In the genomic region with DNA sequence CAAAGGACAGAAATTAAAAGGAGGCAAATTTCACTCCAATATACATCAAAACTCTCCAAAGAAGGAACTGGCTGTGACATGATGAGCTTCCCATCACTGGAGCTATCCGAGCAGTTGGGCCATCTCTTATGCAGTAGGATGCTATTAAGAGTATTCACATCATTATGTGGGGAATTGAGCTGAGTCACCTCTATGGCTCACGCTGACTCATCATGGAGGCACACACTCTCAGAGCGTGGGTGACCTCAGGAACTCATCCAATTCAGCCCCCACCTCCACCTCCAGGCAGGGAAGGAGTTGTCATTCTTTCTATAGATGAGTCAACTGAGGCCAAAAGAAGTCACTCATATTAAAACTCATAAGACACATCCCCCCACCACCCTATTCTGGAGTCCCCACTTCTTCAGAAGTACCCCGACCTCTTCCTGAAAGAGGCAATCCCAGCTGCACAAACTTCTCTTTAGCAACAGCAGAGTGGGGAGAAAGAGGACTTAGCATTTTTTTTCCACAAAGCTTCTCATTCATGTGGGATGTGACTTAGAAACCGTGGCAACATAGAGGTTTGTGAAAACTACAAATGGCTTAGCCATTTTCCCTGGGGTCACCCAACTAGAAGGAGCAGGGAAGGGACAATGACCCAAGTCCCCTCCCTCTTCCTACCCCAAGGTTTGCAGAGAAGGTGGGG, we compare ENCODE assay signal across 8 cellular contexts. TPM values are rescaled to one million over a fixed set of nuclear protein-coding genes. Genes with fewer than 3 reads are reported as not detected.
A peak's percentile ranks its signal among the peaks of the same experiment; 100 is the strongest.
DNase-seq lines count a peak whose midpoint lies in the region; ATAC-seq, FAIRE-seq and TF ChIP-seq lines count a peak whose summit lies in the region.

No MANE protein-coding gene starts in this region.

- intact Hi-C loops in activated CD4-positive, alpha-beta T cell treated with anti-CD3 and anti-CD28 coated beads, Interleukin-2, amount 10 ng/mL, durations not matched to agents 24 days and 14 days (cut with micrococcal nuclease): loop anchor here (1.0 kb wide), 3 partner anchors 35 to 1009 kb away; no protein-coding TSS in a partner anchor
- intact Hi-C loops in head of caudate nucleus (cut with DNase I) (no loop called here), Right ventricle myocardium superior (cut with DNase I) (no loop called here)

- H3K9me3 Mint-ChIP-seq in activated CD4-positive, alpha-beta T cell treated with anti-CD3 and anti-CD28 coated beads, Interleukin-2, amount 10 ng/mL, durations not matched to agents 24 days and 14 days: peaks cover 3% of the 10 kb centered on the region

- ATAC-seq in HG02759 (IDR thresholded peaks at IDR 0.05; ENCODE audit: unreplicated experiment) (peak; percentile 59), Right ventricle myocardium superior (ENCODE audit: poor library complexity) (no peak)

- peak; percentile 99 for DNase-seq in EL
- DNase-seq in activated CD4-positive, alpha-beta T cell treated with anti-CD3 and anti-CD28 coated beads, Interleukin-2, amount 10 ng/mL, durations not matched to agents 24 days and 14 days: peak; percentile 69
- peak; percentile 52 to 94 (median 80) for DNase-seq in head of caudate nucleus
- DNase-seq in stimulated activated CD8-positive, alpha-beta memory T cell treated with anti-CD3 and anti-CD28 coated beads, Interleukin-7, amount 100 ng/mL, for 48 hours (ENCODE audit: extremely low read depth in 1 of 2, low read depth in 1 of 2): peak; percentile 29 to 78
- DNase-seq in D721Med (ENCODE audit: insufficient read length, low spot score): no peak
- DNase-seq in Right ventricle myocardium superior: no peak
- no peak for DNase-seq in D341Med (ENCODE audit: low spot score)

- H3K4me1 Mint-ChIP-seq in activated CD4-positive, alpha-beta T cell treated with anti-CD3 and anti-CD28 coated beads, Interleukin-2, amount 10 ng/mL, durations not matched to agents 24 days and 14 days: peaks cover 25% of the 10 kb centered on the region

- peak overlapping the region; percentile 79 for H3K27ac Mint-ChIP-seq in activated CD4-positive, alpha-beta T cell treated with anti-CD3 and anti-CD28 coated beads, Interleukin-2, amount 10 ng/mL, durations not matched to agents 24 days and 14 days

- H3K36me3 Mint-ChIP-seq in activated CD4-positive, alpha-beta T cell treated with anti-CD3 and anti-CD28 coated beads, Interleukin-2, amount 10 ng/mL, durations not matched to agents 24 days and 14 days (ENCODE audit: low read depth): no peaks in the 10 kb centered on the region

- no peak for FAIRE-seq in D721Med (lab: Jason Lieb, UNC)

- H3K27me3 Mint-ChIP-seq in activated CD4-positive, alpha-beta T cell treated with anti-CD3 and anti-CD28 coated beads, Interleukin-2, amount 10 ng/mL, durations not matched to agents 24 days and 14 days: no peaks in the 10 kb centered on the region

- no peak for TF ChIP-seq CTCF in D721Med (IDR thresholded peaks at IDR 0.05; ENCODE audit: insufficient read depth, missing control alignments)

- peak overlapping the region; percentile 21 for H3K4me3 Mint-ChIP-seq in activated CD4-positive, alpha-beta T cell treated with anti-CD3 and anti-CD28 coated beads, Interleukin-2, amount 10 ng/mL, durations not matched to agents 24 days and 14 days

RNA-seq across cellular contexts. Expression of gene ABCC12, which starts 32.5 kb away (rescaled TPM):
- not detected in 2 replicates for total RNA-seq in activated CD4-positive, alpha-beta T cell treated with anti-CD3 and anti-CD28 coated beads, Interleukin-2, amount 10 ng/mL, durations not matched to agents 24 days and 14 days
- total RNA-seq in Right ventricle myocardium superior: not detected

Comparison
In these comparisons a context has a peak if more than half of its experiments do, and no peak if none do; other contexts are left out.
1. DNase-seq: peak in EL (single experiment), activated CD4-positive, alpha-beta T cell treated with anti-CD3 and anti-CD28 coated beads, Interleukin-2, amount 10 ng/mL, durations not matched to agents 24 days and 14 days (single experiment), head of caudate nucleus (42 of 42) and stimulated activated CD8-positive, alpha-beta memory T cell treated with anti-CD3 and anti-CD28 coated beads, Interleukin-7, amount 100 ng/mL, for 48 hours (2 of 2); none in D721Med (single experiment), Right ventricle myocardium superior (single experiment) and D341Med (single experiment).